ENCODE assay signal across 8 cellular contexts in the genomic region with DNA sequence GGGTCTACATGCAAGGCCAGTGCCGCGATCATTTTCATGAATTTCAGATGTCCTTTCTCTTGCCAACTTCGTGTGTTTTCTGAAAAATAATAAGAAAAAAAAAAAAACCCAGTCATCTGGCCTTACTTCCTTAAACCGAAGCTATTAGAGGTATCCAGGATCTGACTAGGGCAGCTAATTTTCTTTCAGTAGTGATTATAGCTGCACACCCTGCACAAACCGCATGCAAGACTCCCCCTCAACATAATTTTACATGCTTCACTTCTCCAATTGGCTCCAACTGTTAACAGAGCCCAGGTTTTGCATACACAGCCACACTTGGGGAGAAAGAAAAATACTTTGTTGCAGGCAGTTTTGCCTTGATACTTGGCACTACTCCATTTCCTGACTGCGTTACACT. TPM values are rescaled to one million over a fixed set of nuclear protein-coding genes. Genes with fewer than 3 reads are reported as not detected.
DNase-seq lines count a peak whose midpoint lies in the region; ATAC-seq and TF ChIP-seq lines count a peak whose summit lies in the region.

No MANE protein-coding gene starts in this region.

- H3K9me3 Mint-ChIP-seq in stimulated activated naive B cell treated with anti-CD40 and anti-IgM and Interleukin-4, amounts not matched to agents 10 μg/mL and 1 μg/mL and 100 μg/mL, for 72 hours, result no peaks in the 10 kb centered on the region
- H3K9me3 Mint-ChIP-seq in Caco-2 (ENCODE audit: unreplicated experiment), result no peaks in the 10 kb centered on the region
- H3K9me3 Mint-ChIP-seq in CD4-positive, alpha-beta memory T cell, result peaks cover 0 to 4% (median 0%) of the 10 kb centered on the region in 8 donors

- no peaks in the 10 kb centered on the region for H4K20me1 ChIP-seq in OCI-LY3 (ENCODE audit: insufficient read depth, low read length)

- H3K4me1 ChIP-seq in OCI-LY3 (ENCODE audit: low read length), result peaks cover 33% of the 10 kb centered on the region
- H3K4me1 ChIP-seq in Caco-2, result no peaks in the 10 kb centered on the region
- no peaks in the 10 kb centered on the region for H3K4me1 ChIP-seq in CD4-positive, alpha-beta memory T cell (ENCODE audit: insufficient read depth, low read length)

- H3K36me3 Mint-ChIP-seq in stimulated activated naive B cell treated with anti-CD40 and anti-IgM and Interleukin-4, amounts not matched to agents 10 μg/mL and 1 μg/mL and 100 μg/mL, for 72 hours, result no peaks in the 10 kb centered on the region
- no peaks in the 10 kb centered on the region for H3K36me3 Mint-ChIP-seq in Caco-2 (ENCODE audit: insufficient read depth, unreplicated experiment)
- H3K36me3 Mint-ChIP-seq in CD4-positive, alpha-beta memory T cell, result no peaks in the 10 kb centered on the region

- CTCF ChIA-PET in Caco-2 (lab: Charles Lee), result no interaction called here
- CTCF ChIA-PET in CD4-positive, alpha-beta memory T cell (lab: Charles Lee; ENCODE audit: partially characterized antibody), result no interaction called here

- H3K79me2 ChIP-seq in OCI-LY3 (ENCODE audit: low read length), result no peaks in the 10 kb centered on the region

- peak overlapping the region; percentile 88 for H3K27ac ChIP-seq in OCI-LY3 (ENCODE audit: low read length)
- no peak overlapping the region for H3K27ac ChIP-seq in CD4-positive, alpha-beta memory T cell (ENCODE audit: low read depth, low read length)

- H3K9ac ChIP-seq in OCI-LY3 (ENCODE audit: low read length), result peak overlapping the region; percentile 62; the same call in 1 of the 2 replicates

- H3K27me3 Mint-ChIP-seq in stimulated activated naive B cell treated with anti-CD40 and anti-IgM and Interleukin-4, amounts not matched to agents 10 μg/mL and 1 μg/mL and 100 μg/mL, for 72 hours, result no peaks in the 10 kb centered on the region
- H3K27me3 Mint-ChIP-seq in Caco-2 (ENCODE audit: insufficient read depth, unreplicated experiment), result peaks cover 14% of the 10 kb centered on the region
- peaks cover 0 to 12% of the 10 kb centered on the region in 2 donors for H3K27me3 Mint-ChIP-seq in CD4-positive, alpha-beta memory T cell

- TF ChIP-seq CTCF in OCI-LY3 (IDR thresholded peaks at IDR 0.05; ENCODE audit: low read depth, low read length) (no peak), Caco-2 (IDR thresholded peaks at IDR 0.05; ENCODE audit: insufficient read depth in 1 of 2, low read depth in 1 of 2, low read length in 1 of 2, severe bottlenecking in 1 of 2, unreplicated experiment in 1 of 2) (no peak)

- peak overlapping the region; percentile 94 for H3K27ac Mint-ChIP-seq in stimulated activated naive B cell treated with anti-CD40 and anti-IgM and Interleukin-4, amounts not matched to agents 10 μg/mL and 1 μg/mL and 100 μg/mL, for 72 hours
- no peak overlapping the region for H3K27ac Mint-ChIP-seq in Caco-2 (ENCODE audit: unreplicated experiment)
- no peak overlapping the region for H3K27ac Mint-ChIP-seq in CD4-positive, alpha-beta memory T cell

- H3K27me3 ChIP-seq in OCI-LY3 (ENCODE audit: low read depth, low read length), result no peaks in the 10 kb centered on the region
- no peaks in the 10 kb centered on the region; the same call in 1 of the 2 replicates for H3K27me3 ChIP-seq in Caco-2 (replicated peaks; ENCODE audit: control insufficient read depth, insufficient read depth, low read length)
- H3K27me3 ChIP-seq in CD4-positive, alpha-beta memory T cell (ENCODE audit: insufficient read depth, low read length), result no peaks in the 10 kb centered on the region

- H3K9me3 ChIP-seq in OCI-LY3 (ENCODE audit: insufficient read depth, low read length) (no peaks in the 10 kb centered on the region), Caco-2 (no peaks in the 10 kb centered on the region)
- no peaks in the 10 kb centered on the region for H3K9me3 ChIP-seq in CD4-positive, alpha-beta memory T cell (ENCODE audit: control insufficient read depth in 1 of 2, low read length in 2 of 2)

- POLR2A ChIA-PET in Caco-2 (lab: Charles Lee), result no interaction called here
- POLR2A ChIA-PET in CD4-positive, alpha-beta memory T cell (lab: Charles Lee; ENCODE audit: partially characterized antibody), result no interaction called here

- ATAC-seq in GM19438 (IDR thresholded peaks at IDR 0.05; ENCODE audit: low read depth, unreplicated experiment) (peak; percentile 45), HG03064 (IDR thresholded peaks at IDR 0.05; ENCODE audit: low read depth, unreplicated experiment) (peak; percentile 48)
- peak; percentile 81 to 90 for ATAC-seq in stimulated activated naive B cell treated with anti-CD40 and anti-IgM and Interleukin-4, amounts not matched to agents 10 μg/mL and 1 μg/mL and 100 μg/mL, for 72 hours (replicated peaks)

- no peak overlapping the region for H2AFZ ChIP-seq in OCI-LY3 (ENCODE audit: low read depth, low read length)

- intact Hi-C loops in Caco-2 (cut with micrococcal nuclease; ENCODE audit: unreplicated experiment), result no loop called here
- intact Hi-C loops in CD4-positive, alpha-beta memory T cell (cut with micrococcal nuclease), result no loop called here

- BruUV-seq in Caco-2 (replicated peaks; lab: Mats Ljungman, UMichigan), result no TSS peak

- H3K4me1 Mint-ChIP-seq in stimulated activated naive B cell treated with anti-CD40 and anti-IgM and Interleukin-4, amounts not matched to agents 10 μg/mL and 1 μg/mL and 100 μg/mL, for 72 hours, result peaks cover 34 to 46% of the 10 kb centered on the region in 2 donors
- no peaks in the 10 kb centered on the region for H3K4me1 Mint-ChIP-seq in Caco-2 (ENCODE audit: low read depth, unreplicated experiment)
- H3K4me1 Mint-ChIP-seq in CD4-positive, alpha-beta memory T cell, result peaks cover 0 to 3% (median 0%) of the 10 kb centered on the region in 4 donors

- H3K4me3 Mint-ChIP-seq in stimulated activated naive B cell treated with anti-CD40 and anti-IgM and Interleukin-4, amounts not matched to agents 10 μg/mL and 1 μg/mL and 100 μg/mL, for 72 hours, result peak overlapping the region; percentile 36 to 57
- no peak overlapping the region for H3K4me3 Mint-ChIP-seq in Caco-2 (ENCODE audit: unreplicated experiment)
- no peak overlapping the region for H3K4me3 Mint-ChIP-seq in CD4-positive, alpha-beta memory T cell

- H3K4me3 ChIP-seq in OCI-LY3 (ENCODE audit: low read length) (peak overlapping the region; percentile 55), Caco-2 (ENCODE audit: low read depth, low read length) (no peak overlapping the region)
- no peak overlapping the region for H3K4me3 ChIP-seq in CD4-positive, alpha-beta memory T cell (ENCODE audit: low read length in 2 of 2)

- no peaks in the 10 kb centered on the region for H3K36me3 ChIP-seq in OCI-LY3 (replicated peaks; ENCODE audit: low read depth, low read length)
- H3K36me3 ChIP-seq in Caco-2 (ENCODE audit: control insufficient read depth, insufficient read depth, low read length), result no peaks in the 10 kb centered on the region
- no peaks in the 10 kb centered on the region for H3K36me3 ChIP-seq in CD4-positive, alpha-beta memory T cell (ENCODE audit: insufficient read depth, low read length)

- peak; percentile 44 for DNase-seq in stimulated activated naive B cell treated with anti-CD40 and anti-IgM and Interleukin-4, amounts not matched to agents 10 μg/mL and 1 μg/mL and 100 μg/mL, for 72 hours
- DNase-seq in Caco-2 (no peak), COLO668 (lab: John Stamatoyannopoulos, UW; ENCODE audit: unreplicated experiment) (no peak), glomerular visceral epithelial cell (ENCODE audit: extremely low spot score) (no peak)
- no peak for DNase-seq in CD4-positive, alpha-beta memory T cell

- peak overlapping the region; percentile 71 for H3K4me2 ChIP-seq in OCI-LY3 (ENCODE audit: low read length)

RNA-seq across cellular contexts. Expression of a gene that starts 11.8 kb away (rescaled TPM):
- not detected in 2 replicates for total RNA-seq in Caco-2 (2022)
- total RNA-seq in CD4-positive, alpha-beta memory T cell, result under 1 TPM; 0.33 to 0.44 TPM
- polyA plus RNA-seq in CD4-positive, alpha-beta memory T cell, result under 1 TPM in 1 of 2 donors, not detected in 1; 0.06 TPM

Comparison
In these comparisons a context has a peak if more than half of its experiments do, and no peak if none do; other contexts are left out.
1. H3K4me3 Mint-ChIP-seq: peak in stimulated activated naive B cell treated with anti-CD40 and anti-IgM and Interleukin-4, amounts not matched to agents 10 μg/mL and 1 μg/mL and 100 μg/mL, for 72 hours (2 of 2); none in Caco-2 (single experiment) and CD4-positive, alpha-beta memory T cell (0 of 8).
2. Peak in every context shown above with its lines, with median percentiles within 50 percentile points of each other: ATAC-seq.